ENCODE assay signal across 11 cellular contexts in genomic region chr6:17472653-17473183, GRCh38.
DNase-seq lines count a peak whose midpoint lies in the region; ATAC-seq and TF ChIP-seq lines count a peak whose summit lies in the region.
"Had no signal": no experiment of that assay in that cellular context is flagged by ENCODE, and none has a peak within 500 bp of the region (broad histone marks: within the 10 kb centered on the region; RNA-seq: fewer than 3 reads in every experiment).

No MANE protein-coding gene starts in this region.

- peak overlapping the region; percentile 89 for H2AK5ac ChIP-seq in mesenchymal stem cell (ENCODE audit: low read length, severe bottlenecking)

- H2AFZ ChIP-seq in mesenchymal stem cell (ENCODE audit: low read depth, low read length): no peak overlapping the region

- DNase-seq in DMS153 (lab: John Stamatoyannopoulos, UW): peak; percentile 33
- no peak for DNase-seq in DMS153 treated with DMSO at 0.1 percent for 48 hours (lab: John Stamatoyannopoulos, UW; ENCODE audit: unreplicated experiment)
- DNase-seq in ascending aorta (ENCODE audit: low spot score in 2 of 2): no peak
- peak; percentile 60 for DNase-seq in mesenchymal stem cell
- no peak for DNase-seq in transverse colon
- no peak for DNase-seq in NCI-H1694 (lab: John Stamatoyannopoulos, UW)
- DNase-seq: activated B cell treated with CpG ODN at 0.5 μM for 24 hours, MV-4-11 had no signal

- 28% methylated on average over 2 of the region's 2 CpGs for WGBS in mesenchymal stem cell
- WGBS in transverse colon (ENCODE audit: low coverage in 1 of 2), 2 donors: 44 to 67% methylated on average over 2 of the region's 2 CpGs

- H3K4me2 ChIP-seq in mesenchymal stem cell (ENCODE audit: low read length, poor library complexity, severe bottlenecking): peak overlapping the region; percentile 42

- H3K27ac ChIP-seq in ascending aorta: peak overlapping the region; percentile 34 to 55
- H3K27ac ChIP-seq in mesenchymal stem cell (ENCODE audit: low read length, poor library complexity, severe bottlenecking): peak overlapping the region; percentile 91
- H3K27ac ChIP-seq in transverse colon: peak overlapping the region; percentile 62 to 78 (median 74)

- peak overlapping the region; percentile 68 for H4K91ac ChIP-seq in mesenchymal stem cell (ENCODE audit: low read length)

- no peak overlapping the region for H2BK120ac ChIP-seq in mesenchymal stem cell (ENCODE audit: low read depth, low read length)

- no peak overlapping the region for H2BK15ac ChIP-seq in mesenchymal stem cell (ENCODE audit: low read depth, poor library complexity, severe bottlenecking)

- TF ChIP-seq POLR2A in transverse colon (IDR thresholded peaks at IDR 0.05): no peak

- no peak overlapping the region for H3K4ac ChIP-seq in mesenchymal stem cell (ENCODE audit: low read depth in 1 of 2, low read length in 2 of 2)

- H3K36me3 ChIP-seq in ascending aorta (no peaks in the 10 kb centered on the region), mesenchymal stem cell (ENCODE audit: control insufficient read depth in 1 of 2, insufficient read depth in 2 of 2, low read depth in 1 of 2, low read length in 2 of 2) (no peaks in the 10 kb centered on the region), transverse colon (no peaks in the 10 kb centered on the region)
- H3K36me3 ChIP-seq: HAP-1 had no signal

- H3K27me3 ChIP-seq in ascending aorta (no peaks in the 10 kb centered on the region), mesenchymal stem cell (ENCODE audit: control insufficient read depth in 1 of 2, insufficient read depth in 1 of 2, low read length in 2 of 2) (no peaks in the 10 kb centered on the region), transverse colon (no peaks in the 10 kb centered on the region)

- H3K4me1 ChIP-seq in ascending aorta: peaks cover 0 to 17% of the 10 kb centered on the region in 2 donors
- peaks cover 1% of the 10 kb centered on the region for H3K4me1 ChIP-seq in mesenchymal stem cell (ENCODE audit: control insufficient read depth, insufficient read depth, low read depth, low read length)
- H3K4me1 ChIP-seq in transverse colon: peaks cover 18 to 49% (median 24%) of the 10 kb centered on the region in 4 donors
- H3K4me1 ChIP-seq: HAP-1 had no signal

- peak overlapping the region; percentile 92 to 97 for H2BK12ac ChIP-seq in mesenchymal stem cell (ENCODE audit: low read length in 2 of 2)

- ATAC-seq in HG03139 (IDR thresholded peaks at IDR 0.05; ENCODE audit: unreplicated experiment): no peak
- no peak for ATAC-seq in GM21447 (IDR thresholded peaks at IDR 0.05; ENCODE audit: unreplicated experiment)

- H3K79me1 ChIP-seq in mesenchymal stem cell (replicated peaks; ENCODE audit: low read length, poor library complexity, severe bottlenecking): peaks cover 19% of the 10 kb centered on the region

- peak overlapping the region; percentile 41 for H4K8ac ChIP-seq in mesenchymal stem cell (ENCODE audit: low read length)

- peak overlapping the region; percentile 52 to 62 for H3K18ac ChIP-seq in mesenchymal stem cell (ENCODE audit: low read depth in 1 of 2, low read length in 2 of 2)

- intact Hi-C loops in ascending aorta (cut with DNase I): no loop called here
- intact Hi-C loops in transverse colon (cut with DNase I; ENCODE audit: low total_unique reads): loop anchor here (10.0 kb wide), 1 partner anchor 112 kb away; no protein-coding TSS in a partner anchor

- no peak overlapping the region for H2BK5ac ChIP-seq in mesenchymal stem cell (ENCODE audit: low read depth, low read length, poor library complexity, severe bottlenecking)

- H3K23ac ChIP-seq in mesenchymal stem cell (ENCODE audit: low read length in 2 of 2): no peak overlapping the region

- TF ChIP-seq EP300 in transverse colon (IDR thresholded peaks at IDR 0.05; ENCODE audit: low read depth): no peak

- H3K9me3 ChIP-seq in ascending aorta: no peaks in the 10 kb centered on the region
- no peaks in the 10 kb centered on the region for H3K9me3 ChIP-seq in mesenchymal stem cell (ENCODE audit: control insufficient read depth, low read length)
- H3K9me3 ChIP-seq in transverse colon: no peaks in the 10 kb centered on the region
- H3K9me3 ChIP-seq: HAP-1 had no signal

- H3K9ac ChIP-seq in mesenchymal stem cell (ENCODE audit: low read length): no peak overlapping the region

- TF ChIP-seq CTCF in ascending aorta (IDR thresholded peaks at IDR 0.05) (no peak), transverse colon (IDR thresholded peaks at IDR 0.05) (no peak)

- in situ Hi-C loops in transverse colon (cut with MboI; ENCODE audit: low pct_ligation_motif_present in 1 of 4, low pct_unique_long_range_greater_than_20kb in 1 of 4, low sequenced_read_pairs in 3 of 4): no loop called here

- no peak overlapping the region for H3K14ac ChIP-seq in mesenchymal stem cell (ENCODE audit: low read length in 2 of 2)

- no peak overlapping the region for H3K4me3 ChIP-seq in ascending aorta
- no peak overlapping the region for H3K4me3 ChIP-seq in mesenchymal stem cell (ENCODE audit: insufficient read depth in 1 of 2, low read depth in 1 of 2, low read length in 2 of 2)
- no peak overlapping the region for H3K4me3 ChIP-seq in transverse colon
- H3K4me3 ChIP-seq: HAP-1 had no signal

Comparison
In these comparisons a context has a peak if more than half of its experiments do, and no peak if none do; other contexts are left out.
1. DNase-seq: peak in DMS153 (single experiment) and mesenchymal stem cell (single experiment); none in DMS153 treated with DMSO at 0.1 percent for 48 hours (single experiment), ascending aorta (0 of 2), transverse colon (single experiment) and NCI-H1694 (single experiment).
2. Peak in every context shown above with its lines, with median percentiles within 50 percentile points of each other: H3K27ac ChIP-seq.